8 cellular contexts compared by ENCODE assay signal in genomic region chr10:60943372-60944158, GRCh38. TPM values are rescaled to one million over a fixed set of nuclear protein-coding genes. Genes with fewer than 3 reads are reported as not detected.
DNase-seq lines count a peak whose midpoint lies in the region; ATAC-seq and TF ChIP-seq lines count a peak whose summit lies in the region.

No MANE protein-coding gene starts in this region.

- H3K4me1 ChIP-seq in HUES6 (ENCODE audit: control insufficient read depth, insufficient read depth, low read length) (peaks cover 12% of the 10 kb centered on the region), ectodermal cell (ENCODE audit: control insufficient read depth, insufficient read depth, low read length) (no peaks in the 10 kb centered on the region), liver (ENCODE audit: control insufficient read depth in 4 of 4, insufficient read depth in 4 of 4, low read length in 3 of 4) (peaks cover 8 to 30% (median 16%) of the 10 kb centered on the region in 4 donors)

- peak overlapping the region; percentile 81 to 87 for H3K4me3 Mint-ChIP-seq in stimulated activated naive B cell treated with anti-CD40 and anti-IgM and Interleukin-4, amounts not matched to agents 10 μg/mL and 1 μg/mL and 100 μg/mL, for 72 hours

- peaks cover 4 to 5% of the 10 kb centered on the region in 2 donors for H3K27me3 Mint-ChIP-seq in stimulated activated naive B cell treated with anti-CD40 and anti-IgM and Interleukin-4, amounts not matched to agents 10 μg/mL and 1 μg/mL and 100 μg/mL, for 72 hours

- TF ChIP-seq CTCF in liver (IDR thresholded peaks at IDR 0.05; ENCODE audit: low read depth, low read length, missing input control): no peak

- H3K27ac Mint-ChIP-seq in stimulated activated naive B cell treated with anti-CD40 and anti-IgM and Interleukin-4, amounts not matched to agents 10 μg/mL and 1 μg/mL and 100 μg/mL, for 72 hours: peak overlapping the region; percentile 38

- no peaks in the 10 kb centered on the region for H3K9me3 ChIP-seq in HUES6 (ENCODE audit: control insufficient read depth, insufficient read depth, low read depth, low read length)
- H3K9me3 ChIP-seq in ectodermal cell (ENCODE audit: control insufficient read depth, low read length): no peaks in the 10 kb centered on the region
- no peaks in the 10 kb centered on the region for H3K9me3 ChIP-seq in liver (ENCODE audit: control insufficient read depth in 4 of 4, low read length in 3 of 4)

- H3K4me1 Mint-ChIP-seq in stimulated activated naive B cell treated with anti-CD40 and anti-IgM and Interleukin-4, amounts not matched to agents 10 μg/mL and 1 μg/mL and 100 μg/mL, for 72 hours: peaks cover 13 to 22% of the 10 kb centered on the region in 2 donors

- ATAC-seq in GM21367 (IDR thresholded peaks at IDR 0.05; ENCODE audit: unreplicated experiment) (peak; percentile 28), HG02571 (IDR thresholded peaks at IDR 0.05; ENCODE audit: unreplicated experiment) (no peak)
- peak; percentile 60 to 63 for ATAC-seq in stimulated activated naive B cell treated with anti-CD40 and anti-IgM and Interleukin-4, amounts not matched to agents 10 μg/mL and 1 μg/mL and 100 μg/mL, for 72 hours (replicated peaks)

- H3K9me3 Mint-ChIP-seq in stimulated activated naive B cell treated with anti-CD40 and anti-IgM and Interleukin-4, amounts not matched to agents 10 μg/mL and 1 μg/mL and 100 μg/mL, for 72 hours: no peaks in the 10 kb centered on the region

- peak overlapping the region; percentile 87 for H3K4me3 ChIP-seq in HUES6 (ENCODE audit: low read depth, low read length)
- peak overlapping the region; percentile 60 for H3K4me3 ChIP-seq in ectodermal cell (ENCODE audit: insufficient read depth, low read depth, low read length)
- peak overlapping the region; percentile 57 to 73 (median 68) for H3K4me3 ChIP-seq in liver (ENCODE audit: low read depth in 1 of 3, low read length in 3 of 3)

- H3K9ac ChIP-seq in HUES6 (ENCODE audit: low read length) (peak overlapping the region; percentile 88), liver (ENCODE audit: low read depth in 1 of 2, low read length in 2 of 2) (peak overlapping the region; percentile 52 to 72)

- WGBS in ectodermal cell, 2 experiments: 0 to 1% methylated on average over 60 of the region's 60 CpGs
- WGBS in liver: 2% methylated on average over 60 of the region's 60 CpGs

- 0 out of 2 replicates have a peak overlapping the region, but pooled peaks have one; percentile 68 for H3K27ac ChIP-seq in HUES6 (ENCODE audit: low read depth, low read length)
- peak overlapping the region; percentile 75 for H3K27ac ChIP-seq in ectodermal cell (ENCODE audit: insufficient read depth, low read depth, low read length, poor library complexity, severe bottlenecking)
- peak overlapping the region; percentile 83 to 91 for H3K27ac ChIP-seq in liver (ENCODE audit: low read depth in 1 of 2, low read length in 2 of 2)

- TF ChIP-seq RAD21 in liver (IDR thresholded peaks at IDR 0.05): no peak

- DNase-seq in DMS114 treated with DMSO at 0.1 percent for 48 hours (lab: John Stamatoyannopoulos, UW; ENCODE audit: unreplicated experiment): peak; percentile 43
- peak; percentile 67 for DNase-seq in T1000 (lab: John Stamatoyannopoulos, UW)
- DNase-seq in stimulated activated naive B cell treated with anti-CD40 and anti-IgM and Interleukin-4, amounts not matched to agents 10 μg/mL and 1 μg/mL and 100 μg/mL, for 72 hours: no peak

- H3K36me3 ChIP-seq in HUES6 (ENCODE audit: control insufficient read depth, insufficient read depth, low read length) (no peaks in the 10 kb centered on the region), ectodermal cell (ENCODE audit: control insufficient read depth, insufficient read depth, low read length) (no peaks in the 10 kb centered on the region), liver (ENCODE audit: control insufficient read depth in 4 of 4, insufficient read depth in 3 of 4, low read depth in 1 of 4, low read length in 3 of 4) (no peaks in the 10 kb centered on the region)

- H3K27me3 ChIP-seq in HUES6 (ENCODE audit: control insufficient read depth, insufficient read depth, low read length): peaks cover 20% of the 10 kb centered on the region
- H3K27me3 ChIP-seq in ectodermal cell (ENCODE audit: control insufficient read depth, insufficient read depth, low read length, poor library complexity, severe bottlenecking): no peaks in the 10 kb centered on the region
- H3K27me3 ChIP-seq in liver (ENCODE audit: control insufficient read depth in 4 of 4, insufficient read depth in 4 of 4, low read length in 3 of 4): peaks cover 0 to 3% (median 0%) of the 10 kb centered on the region in 4 donors

- no peaks in the 10 kb centered on the region for H3K36me3 Mint-ChIP-seq in stimulated activated naive B cell treated with anti-CD40 and anti-IgM and Interleukin-4, amounts not matched to agents 10 μg/mL and 1 μg/mL and 100 μg/mL, for 72 hours

TF ChIP-seq in liver, 16 proteins besides CTCF, POLR2A, EP300 and RAD21:
- TF ChIP-seq TAF1 (conservative IDR thresholded peaks at IDR 0.05) (no peak), NR2F2 (IDR thresholded peaks at IDR 0.05) (no peak), ZBTB33 (IDR thresholded peaks at IDR 0.05) (no peak), FOXA2 (IDR thresholded peaks at IDR 0.05) (no peak), JUND (IDR thresholded peaks at IDR 0.05) (no peak), HNF4G (IDR thresholded peaks at IDR 0.05) (no peak), HNF4A (conservative IDR thresholded peaks at IDR 0.05) (no peak), RXRA (IDR thresholded peaks at IDR 0.05) (no peak), SP1 (IDR thresholded peaks at IDR 0.05) (no peak), MAX (IDR thresholded peaks at IDR 0.05) (no peak)
- TF ChIP-seq, protein P1, sequence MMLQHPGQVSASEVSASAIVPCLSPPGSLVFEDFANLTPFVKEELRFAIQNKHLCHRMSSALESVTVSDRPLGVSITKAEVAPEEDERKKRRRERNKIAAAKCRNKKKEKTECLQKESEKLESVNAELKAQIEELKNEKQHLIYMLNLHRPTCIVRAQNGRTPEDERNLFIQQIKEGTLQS (IDR thresholded peaks at IDR 0.05): no peak
- TF ChIP-seq, protein P2, sequence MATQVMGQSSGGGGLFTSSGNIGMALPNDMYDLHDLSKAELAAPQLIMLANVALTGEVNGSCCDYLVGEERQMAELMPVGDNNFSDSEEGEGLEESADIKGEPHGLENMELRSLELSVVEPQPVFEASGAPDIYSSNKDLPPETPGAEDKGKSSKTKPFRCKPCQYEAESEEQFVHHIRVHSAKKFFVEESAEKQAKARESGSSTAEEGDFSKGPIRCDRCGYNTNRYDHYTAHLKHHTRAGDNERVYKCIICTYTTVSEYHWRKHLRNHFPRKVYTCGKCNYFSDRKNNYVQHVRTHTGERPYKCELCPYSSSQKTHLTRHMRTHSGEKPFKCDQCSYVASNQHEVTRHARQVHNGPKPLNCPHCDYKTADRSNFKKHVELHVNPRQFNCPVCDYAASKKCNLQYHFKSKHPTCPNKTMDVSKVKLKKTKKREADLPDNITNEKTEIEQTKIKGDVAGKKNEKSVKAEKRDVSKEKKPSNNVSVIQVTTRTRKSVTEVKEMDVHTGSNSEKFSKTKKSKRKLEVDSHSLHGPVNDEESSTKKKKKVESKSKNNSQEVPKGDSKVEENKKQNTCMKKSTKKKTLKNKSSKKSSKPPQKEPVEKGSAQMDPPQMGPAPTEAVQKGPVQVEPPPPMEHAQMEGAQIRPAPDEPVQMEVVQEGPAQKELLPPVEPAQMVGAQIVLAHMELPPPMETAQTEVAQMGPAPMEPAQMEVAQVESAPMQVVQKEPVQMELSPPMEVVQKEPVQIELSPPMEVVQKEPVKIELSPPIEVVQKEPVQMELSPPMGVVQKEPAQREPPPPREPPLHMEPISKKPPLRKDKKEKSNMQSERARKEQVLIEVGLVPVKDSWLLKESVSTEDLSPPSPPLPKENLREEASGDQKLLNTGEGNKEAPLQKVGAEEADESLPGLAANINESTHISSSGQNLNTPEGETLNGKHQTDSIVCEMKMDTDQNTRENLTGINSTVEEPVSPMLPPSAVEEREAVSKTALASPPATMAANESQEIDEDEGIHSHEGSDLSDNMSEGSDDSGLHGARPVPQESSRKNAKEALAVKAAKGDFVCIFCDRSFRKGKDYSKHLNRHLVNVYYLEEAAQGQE (IDR thresholded peaks at IDR 0.05): no peak

RNA-seq across cellular contexts. Expression of gene RHOBTB1, which starts 0.4 kb away (rescaled TPM):
- polyA plus RNA-seq in ectodermal cell (2013, experiment 1 of 4): 16.8 TPM
- polyA plus RNA-seq in ectodermal cell (2013, experiment 2 of 4): 16.2 TPM
- polyA plus RNA-seq in ectodermal cell (2013, experiment 3 of 4): 14.7 TPM
- polyA plus RNA-seq in ectodermal cell (2013, experiment 4 of 4): 17.9 TPM
- 10 to 100 TPM in 1 of 2 donors, 1 to 10 TPM in 1; 6.6 to 11.8 TPM for total RNA-seq in liver
- 1 to 10 TPM; 2.7 to 3.3 TPM for polyA plus RNA-seq in liver
